Comparison of ENCODE assay signal across 1 cellular context in the genomic region with DNA sequence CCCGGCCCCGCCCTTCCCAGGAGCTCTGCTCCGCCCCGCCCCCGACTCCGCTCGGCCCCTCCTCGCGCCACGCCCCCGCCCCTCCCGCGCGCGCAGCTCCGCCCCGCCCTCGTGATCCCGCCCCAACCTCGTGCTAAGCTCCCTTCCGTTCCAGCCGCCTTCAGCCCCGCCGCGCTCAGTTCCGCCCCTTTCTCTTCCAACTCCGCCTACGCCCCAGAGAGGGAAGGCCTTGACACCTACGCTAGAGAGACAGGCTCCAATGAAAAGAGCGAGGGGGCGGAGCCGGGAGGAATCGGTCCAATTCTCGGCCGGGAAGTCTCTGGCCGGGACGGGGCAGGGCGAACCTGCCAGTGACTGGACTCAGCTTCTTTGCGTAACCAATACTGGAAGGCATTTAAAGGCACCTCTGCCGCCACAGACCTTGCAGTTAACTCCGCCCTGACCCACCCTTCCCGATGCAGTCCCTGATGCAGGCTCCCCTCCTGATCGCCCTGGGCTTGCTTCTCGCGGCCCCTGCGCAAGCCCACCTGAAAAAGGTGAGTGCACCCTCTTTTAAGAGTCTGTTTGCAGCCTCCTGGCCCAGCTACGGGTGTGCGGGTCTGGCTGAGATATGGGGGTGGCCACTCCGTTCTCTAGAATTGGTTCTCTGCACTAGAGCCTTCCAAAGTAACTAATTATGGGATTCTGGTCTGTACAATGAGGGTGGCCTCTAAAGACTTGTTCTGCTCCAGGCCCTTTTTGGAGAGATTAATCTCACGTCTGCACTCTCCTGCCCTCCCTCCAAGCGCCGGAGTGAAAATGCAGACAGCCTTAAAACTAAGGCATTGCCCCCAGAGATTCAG.
TF ChIP-seq lines count a peak whose summit lies in the region.

GM2A (plus strand) TSS at position 424 of the 842 bp plus-strand sequence; CDS start at position 456, 32 bp downstream.

TF ChIP-seq in K562, 482 proteins besides CTCF, POLR2A, EP300 and RAD21 (continued from another document):
- TF ChIP-seq AFF4 (CRISPR knock-in tag; IDR thresholded peaks at IDR 0.05) = no peak
